Comparison of ENCODE assay signal across 14 cellular contexts in the genomic region with DNA sequence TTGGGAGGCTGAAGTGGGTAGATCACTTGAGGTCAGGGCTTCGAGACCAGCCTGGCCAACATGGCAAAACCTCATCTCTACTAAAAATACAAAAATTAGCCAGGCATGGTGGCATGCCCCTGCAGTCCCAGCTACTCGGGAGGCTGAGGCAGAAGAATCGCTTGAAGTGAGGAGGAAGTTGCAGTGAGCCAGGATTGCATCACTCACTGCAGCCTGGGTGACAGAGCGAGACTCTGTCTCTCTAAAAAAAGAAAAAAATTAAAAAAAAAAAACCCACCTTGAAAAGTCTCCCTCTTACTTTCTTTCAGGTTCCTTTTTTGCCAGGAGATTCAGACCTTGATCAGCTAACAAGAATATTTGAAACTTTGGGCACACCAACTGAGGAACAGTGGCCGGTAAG.
"Had no signal": no experiment of that assay in that cellular context is flagged by ENCODE, and none has a peak within 500 bp of the region (broad histone marks: within the 10 kb centered on the region; RNA-seq: fewer than 3 reads in every experiment).

No MANE protein-coding gene starts in this region.

- H3K27me3 Mint-ChIP-seq: activated naive CD8-positive, alpha-beta T cell treated with anti-CD3 and anti-CD28 coated beads for 36 hours; dendritic cell treated with granulocyte-macrophage colony-stimulating factor and Interleukin-4, amounts not matched to agents 40 ng/mL and 50 ng/mL, for 4 days had no signal

- H3K4me3 ChIP-seq: spleen had no signal

- H3K4me1 Mint-ChIP-seq: WTC11 had no signal

- ATAC-seq: left ventricle myocardium superior, WTC11 had no signal

- H3K9me3 Mint-ChIP-seq: activated naive CD8-positive, alpha-beta T cell treated with anti-CD3 and anti-CD28 coated beads for 36 hours; dendritic cell treated with granulocyte-macrophage colony-stimulating factor and Interleukin-4, amounts not matched to agents 40 ng/mL and 50 ng/mL, for 4 days; immature natural killer cell; WTC11 had no signal

- H3K9me3 ChIP-seq: spleen had no signal

- H3K27ac Mint-ChIP-seq: activated naive CD8-positive, alpha-beta T cell treated with anti-CD3 and anti-CD28 coated beads for 36 hours; dendritic cell treated with granulocyte-macrophage colony-stimulating factor and Interleukin-4, amounts not matched to agents 40 ng/mL and 50 ng/mL, for 4 days; immature natural killer cell; WTC11 had no signal

- H3K4me3 Mint-ChIP-seq: activated naive CD8-positive, alpha-beta T cell treated with anti-CD3 and anti-CD28 coated beads for 36 hours; dendritic cell treated with granulocyte-macrophage colony-stimulating factor and Interleukin-4, amounts not matched to agents 40 ng/mL and 50 ng/mL, for 4 days; immature natural killer cell; WTC11 had no signal

- DNase-seq: activated CD4-positive, alpha-beta T cell treated with anti-CD3 and anti-CD28 coated beads for 48 hours; activated CD8-positive, alpha-beta memory T cell treated with anti-CD3 and anti-CD28 coated beads for 24 hours; activated CD8-positive, alpha-beta memory T cell treated with anti-CD3 and anti-CD28 coated beads, Interleukin-2, amount 50 U/mL, for 48 hours; activated gamma-delta T cell treated with Interleukin-2 at 50 U/mL for 16 hours; activated naive CD8-positive, alpha-beta T cell treated with anti-CD3 and anti-CD28 coated beads for 36 hours; amniotic stem cell; effector memory CD4-positive, alpha-beta T cell; immature natural killer cell; left ventricle myocardium superior; retina; spleen; stimulated activated naive CD4-positive, alpha-beta T cell had no signal
